In genomic region chr6:33204165-33204414, GRCh38 we compare ENCODE assay signal across 8 cellular contexts. TPM values are rescaled to one million over a fixed set of nuclear protein-coding genes. Genes with fewer than 3 reads are reported as not detected.
DNase-seq lines count a peak whose midpoint lies in the region; ATAC-seq and TF ChIP-seq lines count a peak whose summit lies in the region.

No MANE protein-coding gene starts in this region.

- H3K27me3 Mint-ChIP-seq in chondrocyte (ENCODE audit: low read depth) (no peaks in the 10 kb centered on the region), nephron progenitor cell (ENCODE audit: low read depth, poor library complexity) (peaks cover 18% of the 10 kb centered on the region)

- TF ChIP-seq POLR2A in tibial nerve (IDR thresholded peaks at IDR 0.05), result no peak

- H3K4me2 ChIP-seq in Karpas-422 (ENCODE audit: low read depth, low read length, poor library complexity, severe bottlenecking), result peak overlapping the region; percentile 8

- 2 to 5% methylated on average over 4 of the region's 4 CpGs for WGBS in tibial nerve, 2 donors

- no peaks in the 10 kb centered on the region for H3K9me2 ChIP-seq in Karpas-422 (replicated peaks; ENCODE audit: insufficient read depth, low read length)

- H3K27ac ChIP-seq in AG04450 (ENCODE audit: low read depth, low read length) (no peak overlapping the region), Karpas-422 (ENCODE audit: low read length) (no peak overlapping the region), tibial nerve (peak overlapping the region in 2 of 4 donors; percentile 78 to 80)

- H4K20me1 ChIP-seq in Karpas-422 (ENCODE audit: insufficient read depth, low read depth, low read length), result no peaks in the 10 kb centered on the region

- peak overlapping the region; percentile 21; the same call in 1 of the 2 replicates for H3K9ac ChIP-seq in Karpas-422 (ENCODE audit: low read length)

- H3K9me3 ChIP-seq in AG04450 (ENCODE audit: control insufficient read depth, insufficient read depth, low read length), result peaks cover 3% of the 10 kb centered on the region; the same call in 1 of the 2 replicates
- H3K9me3 ChIP-seq in Karpas-422 (ENCODE audit: low read length), result no peaks in the 10 kb centered on the region
- H3K9me3 ChIP-seq in tibial nerve, result no peaks in the 10 kb centered on the region

- peaks cover 33% of the 10 kb centered on the region for H3K79me2 ChIP-seq in Karpas-422 (ENCODE audit: low read length)

- H3K4me3 ChIP-seq in AG04450 (ENCODE audit: low read depth, low read length) (peak overlapping the region; percentile 17; the same call in 1 of the 2 replicates), Karpas-422 (ENCODE audit: low read length) (no peak overlapping the region; the same call in 1 of the 2 replicates), tibial nerve (peak overlapping the region in 2 of 4 donors; percentile 76 to 78)

- TF ChIP-seq CTCF in AG04450 (IDR thresholded peaks at IDR 0.05; ENCODE audit: low read depth, low read length) (no peak), chondrocyte (IDR thresholded peaks at IDR 0.05) (no peak), nephron progenitor cell (IDR thresholded peaks at IDR 0.05) (no peak), tibial nerve (IDR thresholded peaks at IDR 0.05) (no peak)

- H3K27me3 ChIP-seq in AG04450 (ENCODE audit: control insufficient read depth, insufficient read depth, low read length), result no peaks in the 10 kb centered on the region
- no peaks in the 10 kb centered on the region for H3K27me3 ChIP-seq in Karpas-422 (ENCODE audit: low read length)
- no peaks in the 10 kb centered on the region for H3K27me3 ChIP-seq in tibial nerve

- H3K27ac Mint-ChIP-seq in chondrocyte (ENCODE audit: unreplicated experiment) (peak overlapping the region; percentile 100), nephron progenitor cell (no peak overlapping the region)

- H3K36me3 Mint-ChIP-seq in chondrocyte (ENCODE audit: low read depth) (peaks cover 26% of the 10 kb centered on the region), nephron progenitor cell (ENCODE audit: low read depth) (peaks cover 21% of the 10 kb centered on the region)

- peaks cover 18% of the 10 kb centered on the region for H3K36me3 ChIP-seq in Karpas-422 (ENCODE audit: insufficient read depth, low read length)
- peaks cover 0 to 20% (median 0%) of the 10 kb centered on the region in 3 donors for H3K36me3 ChIP-seq in tibial nerve

- H3K4me3 Mint-ChIP-seq in chondrocyte (ENCODE audit: unreplicated experiment) (peak overlapping the region; percentile 56), nephron progenitor cell (peak overlapping the region; percentile 90)

- TF ChIP-seq EP300 in tibial nerve (IDR thresholded peaks at IDR 0.05), result no peak

- no peak overlapping the region for H2AFZ ChIP-seq in Karpas-422 (ENCODE audit: low read length)

- peaks cover 54% of the 10 kb centered on the region for H3K4me1 ChIP-seq in Karpas-422 (ENCODE audit: low read length)
- H3K4me1 ChIP-seq in tibial nerve, result peaks cover 3 to 73% (median 45%) of the 10 kb centered on the region in 4 donors

- POLR2A ChIA-PET in AG04450 (lab: Yijun Ruan, JAX), result interaction anchor here (0.6 to 1.6 kb wide), 6 partner anchors 9 to 233 kb away, joined by 3 to 4 read pairs (median 3); no protein-coding TSS in a partner anchor

- DNase-seq in AG04450 (ENCODE audit: low read depth, low spot score) (no peak), Karpas-422 (no peak), chondrocyte (ENCODE audit: low spot score) (no peak), nephron progenitor cell (no peak), SKM-1 treated with dmso at 0.1 percent for 144 hours (lab: John Stamatoyannopoulos, UW; ENCODE audit: unreplicated experiment) (no peak), DMS79 (lab: John Stamatoyannopoulos, UW) (no peak), tibial nerve (ENCODE audit: low spot score in 2 of 2) (no peak)

- H3K9me3 Mint-ChIP-seq in chondrocyte (ENCODE audit: low read depth) (no peaks in the 10 kb centered on the region), nephron progenitor cell (no peaks in the 10 kb centered on the region)

- H3K4me1 Mint-ChIP-seq in chondrocyte (ENCODE audit: low read depth), result peaks cover 74% of the 10 kb centered on the region
- H3K4me1 Mint-ChIP-seq in nephron progenitor cell, result peaks cover 72% of the 10 kb centered on the region

- CTCF ChIA-PET in AG04450 (lab: Charles Lee), result interaction anchor here (1.3 kb wide), 1 partner anchor 271 kb away, joined by 3 read pairs; no protein-coding TSS in a partner anchor

- no peak for ATAC-seq in GM21528 (IDR thresholded peaks at IDR 0.05; ENCODE audit: low FRiP score, unreplicated experiment)

RNA-seq across cellular contexts. Expression of gene HSD17B8, which starts 0.4 kb away (rescaled TPM):
- 4.9 and 5.7 TPM in 2 replicates for polyA plus RNA-seq in AG04450 (2011; rRNA removed)
- polyA minus RNA-seq in AG04450 (2011; rRNA and poly(A)+ RNA removed), result 3.2 and 3.8 TPM in 2 replicates
- 15.5 and 26.2 TPM in 2 replicates for total RNA-seq in Karpas-422 (2014; rRNA removed; shearing (Covaris generic); ENCODE audit: low replicate concordance)
- 0.60 to 2.8 TPM (median 1.1 TPM) in 3 replicates for total RNA-seq in chondrocyte
- 10 to 100 TPM; 10.0 to 33.9 (median 19.1) TPM for total RNA-seq in tibial nerve

RNA-seq across cellular contexts. Expression of gene SLC39A7, which starts 3.4 kb away (rescaled TPM):
- 129 and 150 TPM in 2 replicates for polyA plus RNA-seq in AG04450 (2011; rRNA removed)
- polyA minus RNA-seq in AG04450 (2011; rRNA and poly(A)+ RNA removed), result 87.7 and 101 TPM in 2 replicates
- 14.0 and 31.9 TPM in 2 replicates for total RNA-seq in Karpas-422 (2014; rRNA removed; shearing (Covaris generic); ENCODE audit: low replicate concordance)
- 222 to 238 TPM (median 225 TPM) in 3 replicates for total RNA-seq in chondrocyte
- total RNA-seq in tibial nerve, result 10 to 100 TPM; 45.4 to 61.3 (median 58.1) TPM

RNA-seq across cellular contexts. Expression of gene RXRB, which starts 3.6 kb away (rescaled TPM):
- polyA plus RNA-seq in AG04450 (2011; rRNA removed), result 38.5 and 44.1 TPM in 2 replicates
- polyA minus RNA-seq in AG04450 (2011; rRNA and poly(A)+ RNA removed), result 42.7 and 51.4 TPM in 2 replicates
- total RNA-seq in Karpas-422 (2014; rRNA removed; shearing (Covaris generic); ENCODE audit: low replicate concordance), result 26.2 and 31.1 TPM in 2 replicates
- total RNA-seq in chondrocyte (45.1 to 51.5 TPM (median 46.5 TPM) in 3 replicates), tibial nerve (10 to 100 TPM; 34.3 to 64.7 (median 43.9) TPM)

RNA-seq across cellular contexts. Expression of gene RING1, which starts 4.2 kb away (rescaled TPM):
- 23.8 and 26.8 TPM in 2 replicates for polyA plus RNA-seq in AG04450 (2011; rRNA removed)
- 20.3 and 29.5 TPM in 2 replicates for polyA minus RNA-seq in AG04450 (2011; rRNA and poly(A)+ RNA removed)
- total RNA-seq in Karpas-422 (2014; rRNA removed; shearing (Covaris generic); ENCODE audit: low replicate concordance), result 14.2 and 38.7 TPM in 2 replicates
- total RNA-seq in chondrocyte (42.8 to 49.7 TPM (median 44.5 TPM) in 3 replicates), tibial nerve (10 to 100 TPM; 16.1 to 25.2 (median 21.6) TPM)

RNA-seq across cellular contexts. Expression of gene COL11A2, which starts 11.8 kb away (rescaled TPM):
- polyA plus RNA-seq in AG04450 (2011; rRNA removed), result 0.26 and 0.37 TPM in 2 replicates
- polyA minus RNA-seq in AG04450 (2011; rRNA and poly(A)+ RNA removed), result 0.04 and 0.18 TPM in 2 replicates
- total RNA-seq in Karpas-422 (2014; rRNA removed; shearing (Covaris generic); ENCODE audit: low replicate concordance), result 0.41 and 1.0 TPM in 2 replicates
- total RNA-seq in chondrocyte, result 2.8 to 10.0 TPM (median 10.0 TPM) in 3 replicates
- total RNA-seq in tibial nerve, result 1 to 10 TPM; 1.5 to 4.3 (median 2.9) TPM
